In the genomic region with DNA sequence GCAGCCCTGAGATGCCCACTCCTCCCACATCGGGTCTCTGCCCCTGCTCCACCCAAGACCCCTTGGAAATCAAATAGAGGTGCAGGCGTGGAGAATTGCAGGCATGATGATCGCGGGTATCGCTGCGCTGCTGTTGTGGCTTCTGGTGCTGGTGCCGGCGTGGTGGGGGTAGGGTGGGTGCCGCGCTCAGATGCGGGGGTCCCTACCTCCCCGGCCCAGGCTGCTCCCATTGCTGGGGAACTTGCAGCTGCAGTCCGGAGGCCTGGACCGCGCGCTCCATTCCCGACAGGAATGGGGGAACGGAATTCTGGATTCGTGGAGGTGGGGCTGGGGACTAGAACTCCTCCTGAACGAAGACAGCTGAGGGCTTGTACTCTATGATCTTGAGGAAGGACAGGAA, we compare ENCODE assay signal across 17 cellular contexts. TPM values are rescaled to one million over a fixed set of nuclear protein-coding genes. Genes with fewer than 3 reads are reported as not detected.
A peak's percentile ranks its signal among the peaks of the same experiment; 100 is the strongest.
DNase-seq lines count a peak whose midpoint lies in the region; ATAC-seq, FAIRE-seq and TF ChIP-seq lines count a peak whose summit lies in the region.
"Had no signal": no experiment of that assay in that cellular context is flagged by ENCODE, and none has a peak within 500 bp of the region (broad histone marks: within the 10 kb centered on the region; RNA-seq: fewer than 3 reads in every experiment).

No MANE protein-coding gene starts in this region.

- no peak overlapping the region for H3K4me2 ChIP-seq in A549

- H3K27ac Mint-ChIP-seq in CD4-positive, alpha-beta memory T cell, result peak overlapping the region in 6 of 7 donors; percentile 43 to 90 (median 66)
- peak overlapping the region; percentile 40 for H3K27ac Mint-ChIP-seq in activated naive CD8-positive, alpha-beta T cell treated with anti-CD3 and anti-CD28 coated beads for 36 hours
- peak overlapping the region; percentile 58 to 73 for H3K27ac Mint-ChIP-seq in natural killer cell

- 90% methylated on average over 20 of the region's 20 CpGs for WGBS in A549 (ENCODE audit: missing lambda C conversion rate)

- H3K4me3 ChIP-seq in A549, result no peak overlapping the region
- no peak overlapping the region for H3K4me3 ChIP-seq in CD4-positive, alpha-beta memory T cell (ENCODE audit: low read length in 2 of 2)
- no peak overlapping the region for H3K4me3 ChIP-seq in left ventricle myocardium inferior
- H3K4me3 ChIP-seq: lung had no signal

- H3K27me3 ChIP-seq in CD4-positive, alpha-beta memory T cell (ENCODE audit: insufficient read depth, low read length), result no peaks in the 10 kb centered on the region
- H3K27me3 ChIP-seq in left ventricle myocardium inferior (ENCODE audit: low read depth), result peaks cover 3% of the 10 kb centered on the region

- no peaks in the 10 kb centered on the region for H3K36me3 Mint-ChIP-seq in CD4-positive, alpha-beta memory T cell
- H3K36me3 Mint-ChIP-seq in activated naive CD8-positive, alpha-beta T cell treated with anti-CD3 and anti-CD28 coated beads for 36 hours, result no peaks in the 10 kb centered on the region
- H3K36me3 Mint-ChIP-seq in natural killer cell, result no peaks in the 10 kb centered on the region

- TF ChIP-seq POLR2A in A549 (IDR thresholded peaks at IDR 0.05; ENCODE audit: low read length), result no peak

- no peak for ATAC-seq in A549
- no peak for ATAC-seq in natural killer cell
- no peak for ATAC-seq in GM19035 (IDR thresholded peaks at IDR 0.05; ENCODE audit: unreplicated experiment)

- no peak for TF ChIP-seq EP300 in A549 (IDR thresholded peaks at IDR 0.05)

- peaks cover 3 to 25% (median 17%) of the 10 kb centered on the region in 4 donors for H3K4me1 Mint-ChIP-seq in CD4-positive, alpha-beta memory T cell
- H3K4me1 Mint-ChIP-seq in activated naive CD8-positive, alpha-beta T cell treated with anti-CD3 and anti-CD28 coated beads for 36 hours, result peaks cover 3% of the 10 kb centered on the region
- peaks cover 6 to 33% of the 10 kb centered on the region in 2 donors for H3K4me1 Mint-ChIP-seq in natural killer cell

- H3K9me3 ChIP-seq in A549, result no peaks in the 10 kb centered on the region
- H3K9me3 ChIP-seq in CD4-positive, alpha-beta memory T cell (ENCODE audit: control insufficient read depth in 1 of 2, low read length in 2 of 2), result no peaks in the 10 kb centered on the region
- H3K9me3 ChIP-seq in left ventricle myocardium inferior (replicated peaks), result no peaks in the 10 kb centered on the region
- H3K9me3 ChIP-seq: HAP-1 had no signal

- no peak for TF ChIP-seq CTCF in A549 (IDR thresholded peaks at IDR 0.05)
- TF ChIP-seq CTCF in natural killer cell (IDR thresholded peaks at IDR 0.05), result no peak
- TF ChIP-seq CTCF in left ventricle myocardium inferior (IDR thresholded peaks at IDR 0.05; ENCODE audit: borderline replicate concordance), result no peak

- DNase-seq in A549 (ENCODE audit: low read depth in 1 of 2, low spot score in 1 of 2) (no peak), natural killer cell (no peak), left ventricle myocardium inferior (no peak), HK-2 (ENCODE audit: unreplicated experiment) (no peak)
- DNase-seq in CD4-positive, alpha-beta memory T cell, result no peak
- DNase-seq in activated naive CD8-positive, alpha-beta T cell treated with anti-CD3 and anti-CD28 coated beads for 36 hours, result no peak
- DNase-seq: AML-193, foreskin melanocyte, NCI-H1436 treated with DMSO at 0.1 percent for 48 hours, RPMI8226, WERI-Rb-1 had no signal

- no peak for TF ChIP-seq RAD21 in A549 (conservative IDR thresholded peaks at IDR 0.05 in 1 of 2, IDR thresholded peaks at IDR 0.05 in 1 of 2)

- no peaks in the 10 kb centered on the region for H3K36me3 ChIP-seq in CD4-positive, alpha-beta memory T cell (ENCODE audit: insufficient read depth, low read length)
- no peaks in the 10 kb centered on the region for H3K36me3 ChIP-seq in left ventricle myocardium inferior
- H3K36me3 ChIP-seq: HAP-1, WERI-Rb-1 had no signal

- H3K4me1 ChIP-seq in A549 (0 out of 3 replicates have a peak, but pooled peaks cover 5% of the 10 kb centered on the region), left ventricle myocardium inferior (no peaks in the 10 kb centered on the region)
- peaks cover 9% of the 10 kb centered on the region for H3K4me1 ChIP-seq in CD4-positive, alpha-beta memory T cell (ENCODE audit: insufficient read depth, low read length)
- H3K4me1 ChIP-seq: HAP-1 had no signal

- H3K4me3 Mint-ChIP-seq in CD4-positive, alpha-beta memory T cell, result peak overlapping the region; percentile 58 to 87 (median 80)
- peak overlapping the region; percentile 57 for H3K4me3 Mint-ChIP-seq in activated naive CD8-positive, alpha-beta T cell treated with anti-CD3 and anti-CD28 coated beads for 36 hours
- H3K4me3 Mint-ChIP-seq in natural killer cell, result peak overlapping the region; percentile 88

- POLR2A ChIA-PET in A549 (lab: Yijun Ruan, JAX), result no interaction called here
- POLR2A ChIA-PET in CD4-positive, alpha-beta memory T cell (lab: Charles Lee; ENCODE audit: partially characterized antibody), result no interaction called here

- FAIRE-seq in A549 (lab: Jason Lieb, UNC), result peak; percentile 84
- FAIRE-seq: astrocyte had no signal

- intact Hi-C loops in CD4-positive, alpha-beta memory T cell (cut with micrococcal nuclease), result no loop called here
- intact Hi-C loops in natural killer cell (cut with micrococcal nuclease), result no loop called here
- intact Hi-C loops in left ventricle myocardium inferior (cut with micrococcal nuclease), result no loop called here

- H3K27ac ChIP-seq in A549 (no peak overlapping the region), left ventricle myocardium inferior (replicated peaks) (no peak overlapping the region)
- H3K27ac ChIP-seq in CD4-positive, alpha-beta memory T cell (ENCODE audit: low read depth, low read length), result no peak overlapping the region
- H3K27ac ChIP-seq: WERI-Rb-1 had no signal

- CTCF ChIA-PET in A549 (lab: Yijun Ruan, JAX), result no interaction called here
- CTCF ChIA-PET in CD4-positive, alpha-beta memory T cell (lab: Charles Lee; ENCODE audit: partially characterized antibody), result no interaction called here

- H3K27me3 Mint-ChIP-seq in CD4-positive, alpha-beta memory T cell, result peaks cover 0 to 1% of the 10 kb centered on the region in 2 donors
- peaks cover 23% of the 10 kb centered on the region for H3K27me3 Mint-ChIP-seq in activated naive CD8-positive, alpha-beta T cell treated with anti-CD3 and anti-CD28 coated beads for 36 hours
- no peaks in the 10 kb centered on the region for H3K27me3 Mint-ChIP-seq in natural killer cell (ENCODE audit: low read depth in 2 of 2)

- H3K9me3 Mint-ChIP-seq in CD4-positive, alpha-beta memory T cell, result no peaks in the 10 kb centered on the region
- no peaks in the 10 kb centered on the region for H3K9me3 Mint-ChIP-seq in activated naive CD8-positive, alpha-beta T cell treated with anti-CD3 and anti-CD28 coated beads for 36 hours
- H3K9me3 Mint-ChIP-seq in natural killer cell, result no peaks in the 10 kb centered on the region

TF ChIP-seq in A549, 52 proteins besides CTCF, POLR2A, EP300 and RAD21:
- TF ChIP-seq, protein P1, sequence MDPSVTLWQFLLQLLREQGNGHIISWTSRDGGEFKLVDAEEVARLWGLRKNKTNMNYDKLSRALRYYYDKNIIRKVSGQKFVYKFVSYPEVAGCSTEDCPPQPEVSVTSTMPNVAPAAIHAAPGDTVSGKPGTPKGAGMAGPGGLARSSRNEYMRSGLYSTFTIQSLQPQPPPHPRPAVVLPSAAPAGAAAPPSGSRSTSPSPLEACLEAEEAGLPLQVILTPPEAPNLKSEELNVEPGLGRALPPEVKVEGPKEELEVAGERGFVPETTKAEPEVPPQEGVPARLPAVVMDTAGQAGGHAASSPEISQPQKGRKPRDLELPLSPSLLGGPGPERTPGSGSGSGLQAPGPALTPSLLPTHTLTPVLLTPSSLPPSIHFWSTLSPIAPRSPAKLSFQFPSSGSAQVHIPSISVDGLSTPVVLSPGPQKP (IDR thresholded peaks at IDR 0.05; ENCODE audit: low read depth, low read length), result no peak
TF ChIP-seq in A549: peak in this region for 0.

RNA-seq across cellular contexts. Expression of a gene that starts 20.4 kb away (rescaled TPM):
- polyA plus RNA-seq in A549 (2011; rRNA removed) (not detected in 2 replicates), A549 (2017; fragmentation: RNase III; extraction: RNeasy Plus Mini Kit Qiagen cat#74134 plus additional on column Dnase treatment) (not detected in 3 replicates)
- polyA plus RNA-seq in A549 (2012; cell fraction: cytosol; rRNA removed), result not detected in 2 replicates
- polyA plus RNA-seq in A549 (2012; cell fraction: nucleus; rRNA removed), result not detected in 2 replicates
- polyA minus RNA-seq in A549 (2011; rRNA and poly(A)+ RNA removed), result not detected in 2 replicates
- total RNA-seq in CD4-positive, alpha-beta memory T cell, result not detected
- not detected for polyA plus RNA-seq in CD4-positive, alpha-beta memory T cell
- not detected for total RNA-seq in activated naive CD8-positive, alpha-beta T cell treated with anti-CD3 and anti-CD28 coated beads for 36 hours
- total RNA-seq in natural killer cell (1 to 10 TPM in 2 of 3 donors, under 1 TPM in 1; 0.93 to 4.7 (median 4.5) TPM), left ventricle myocardium inferior (not detected)
- total RNA-seq: astrocyte, HT-29 had no signal
- polyA plus RNA-seq: neural cell had no signal

RNA-seq across cellular contexts. Expression of a gene that starts 46.4 kb away (rescaled TPM):
- polyA plus RNA-seq in A549 (2011; rRNA removed) (not detected in 2 replicates), A549 (2017; fragmentation: RNase III; extraction: RNeasy Plus Mini Kit Qiagen cat#74134 plus additional on column Dnase treatment) (not detected in 3 replicates)
- not detected in 2 replicates for polyA plus RNA-seq in A549 (2012; cell fraction: cytosol; rRNA removed)
- polyA plus RNA-seq in A549 (2012; cell fraction: nucleus; rRNA removed), result not detected in 2 replicates
- not detected in 2 replicates for polyA minus RNA-seq in A549 (2011; rRNA and poly(A)+ RNA removed)
- not detected for total RNA-seq in CD4-positive, alpha-beta memory T cell
- not detected for polyA plus RNA-seq in CD4-positive, alpha-beta memory T cell
- total RNA-seq in activated naive CD8-positive, alpha-beta T cell treated with anti-CD3 and anti-CD28 coated beads for 36 hours, result not detected
- total RNA-seq in natural killer cell (not detected), left ventricle myocardium inferior (not detected)
- total RNA-seq: astrocyte, HT-29 had no signal
- polyA plus RNA-seq: neural cell had no signal

RNA-seq across cellular contexts. Expression of a gene that starts 58.4 kb away (rescaled TPM):
- 8.6 and 19.7 TPM in 2 replicates for polyA plus RNA-seq in A549 (2011; rRNA removed)
- 12.2 and 13.5 TPM in 2 replicates for polyA plus RNA-seq in A549 (2012; cell fraction: cytosol; rRNA removed)
- 18.7 and 22.1 TPM in 2 replicates for polyA plus RNA-seq in A549 (2012; cell fraction: nucleus; rRNA removed)
- polyA plus RNA-seq in A549 (2017; fragmentation: RNase III; extraction: RNeasy Plus Mini Kit Qiagen cat#74134 plus additional on column Dnase treatment), result 25.2 to 28.1 TPM (median 26.6 TPM) in 3 replicates
- polyA minus RNA-seq in A549 (2011; rRNA and poly(A)+ RNA removed), result 14.1 and 16.4 TPM in 2 replicates
- total RNA-seq in CD4-positive, alpha-beta memory T cell, result under 1 TPM; 0.15 to 0.28 TPM
- polyA plus RNA-seq in CD4-positive, alpha-beta memory T cell, result not detected
- under 1 TPM; 0.27 to 0.32 TPM for total RNA-seq in activated naive CD8-positive, alpha-beta T cell treated with anti-CD3 and anti-CD28 coated beads for 36 hours
- 1 to 10 TPM in 1 of 3 donors, under 1 TPM in 2; 0.78 to 1.6 (median 0.84) TPM for total RNA-seq in natural killer cell
- 0.44 TPM for total RNA-seq in left ventricle myocardium inferior
- polyA plus RNA-seq: neural cell had no signal
